Comparison of ENCODE assay signal across 18 cellular contexts in the genomic region with DNA sequence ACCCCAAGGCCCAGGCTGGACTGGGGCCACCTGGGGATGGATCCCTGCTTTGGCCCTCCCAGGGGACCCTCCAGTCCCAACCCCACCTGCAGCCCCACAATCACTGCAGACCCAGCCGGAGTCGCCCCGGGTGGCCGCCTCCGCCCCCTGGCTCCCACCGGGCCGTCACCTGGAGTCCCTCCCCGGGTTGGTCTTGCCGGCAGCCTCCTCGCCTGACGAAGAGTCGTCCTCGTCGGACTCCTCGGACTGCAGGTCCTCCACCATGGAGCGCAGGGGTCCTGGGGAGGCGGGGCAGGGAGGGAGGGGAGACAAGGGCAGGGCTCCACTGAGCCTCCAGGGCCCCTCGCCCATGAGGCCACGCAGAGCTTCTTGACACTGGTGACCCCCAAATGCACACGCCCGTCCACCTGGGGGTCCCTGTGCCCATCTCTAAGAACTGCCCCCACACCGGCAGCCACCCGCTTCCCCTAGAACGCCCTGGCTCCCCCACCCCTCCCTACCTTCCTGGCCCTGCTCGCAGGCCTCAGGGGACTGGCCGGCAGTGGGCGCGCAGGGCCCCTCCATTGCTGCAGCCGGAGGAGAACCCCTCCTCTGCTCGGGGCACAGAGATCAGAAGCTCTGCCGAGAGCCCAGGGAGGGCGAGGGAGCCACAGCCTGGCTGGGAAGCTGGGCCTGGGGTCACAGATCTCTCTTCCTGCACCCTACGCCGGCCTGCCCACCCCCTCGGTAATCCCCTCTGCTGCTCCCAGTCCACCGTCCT.
DNase-seq lines count a peak whose midpoint lies in the region; ATAC-seq and TF ChIP-seq lines count a peak whose summit lies in the region.
"Had no signal": no experiment of that assay in that cellular context is flagged by ENCODE, and none has a peak within 500 bp of the region (broad histone marks: within the 10 kb centered on the region; RNA-seq: fewer than 3 reads in every experiment).

No MANE protein-coding gene starts in this region.

- H3K27me3 ChIP-seq in A673 (replicated peaks; ENCODE audit: insufficient read depth, low read depth, low read length, poor library complexity) (no peaks in the 10 kb centered on the region), hepatocyte (no peaks in the 10 kb centered on the region), neuronal stem cell (ENCODE audit: control insufficient read depth in 3 of 3, insufficient read depth in 3 of 3, low read depth in 1 of 3, low read length in 3 of 3) (no peaks in the 10 kb centered on the region), colonic mucosa (no peaks in the 10 kb centered on the region)
- H3K27me3 ChIP-seq: MG63, tibial artery had no signal

- DNase-seq in A673 (ENCODE audit: low spot score): no peak
- DNase-seq in RWPE1 (ENCODE audit: low spot score): no peak
- DNase-seq in hepatocyte (ENCODE audit: low spot score): no peak
- no peak for DNase-seq in neuronal stem cell (ENCODE audit: low spot score)
- no peak for DNase-seq in activated T-helper 1 cell treated with anti-CD3 and anti-CD28 coated beads, Interleukin-12 subunit alpha, Interleukin-12 subunit beta, Interleukin-2, Interleukin-4 antibody, amounts not matched to agents 30 ng/mL and 10 ng/mL and 1 ng/mL, durations not matched to agents 14 hours and 24 hours and 36 hours (ENCODE audit: low spot score)
- no peak for DNase-seq in colonic mucosa
- DNase-seq in HFFc6: no peak
- DNase-seq: activated CD4-positive, CD25-positive, alpha-beta regulatory T cell treated with anti-CD3 and anti-CD28 coated beads, Interleukin-2, amount 50 U/mL, for 72 hours; activated CD8-positive, alpha-beta memory T cell treated with anti-CD3 and anti-CD28 coated beads, Interleukin-2, amount 50 U/mL, for 4 hours; GDM1; immature natural killer cell; MG63; stimulated activated CD4-positive, alpha-beta T cell treated with anti-CD3 and anti-CD28 coated beads, Interleukin-2, amount 100 ng/mL, for 24 hours had no signal

- WGBS in hepatocyte (ENCODE audit: low lambda C conversion rate, missing lambda C conversion rate): 66% methylated on average over 27 of the region's 36 CpGs
- WGBS in neuronal stem cell (ENCODE audit: extremely low coverage in 2 of 2, insufficient read length in 2 of 2, insufficient replicate concordance in 1 of 2), 2 donors: no CpG with 5 or more reads among the region's 36 CpGs

- H4K20me1 ChIP-seq in hepatocyte (ENCODE audit: insufficient read depth, poor library complexity, severe bottlenecking): no peaks in the 10 kb centered on the region

- H3K23ac ChIP-seq in neuronal stem cell (ENCODE audit: low read depth, low read length, poor library complexity): peak overlapping the region; percentile 60

- no peak for ATAC-seq in GM18907 (IDR thresholded peaks at IDR 0.05; ENCODE audit: unreplicated experiment)
- ATAC-seq: mucosa of descending colon had no signal

- peak overlapping the region; percentile 65 for H4K8ac ChIP-seq in neuronal stem cell (ENCODE audit: low read depth, low read length)

- H3K4me2 ChIP-seq in hepatocyte (peak overlapping the region; percentile 72), neuronal stem cell (ENCODE audit: insufficient read depth, low read length, poor library complexity, severe bottlenecking) (peak overlapping the region; percentile 57)

- peak overlapping the region; percentile 48 for H2BK120ac ChIP-seq in neuronal stem cell (ENCODE audit: low read depth, low read length)

- BruUV-seq in A673 (replicated peaks; lab: Mats Ljungman, UMichigan): no TSS peak

- peaks cover 3% of the 10 kb centered on the region for H3K79me2 ChIP-seq in hepatocyte

- CTCF ChIA-PET in A673 (lab: Charles Lee): interaction anchor here (0.6 kb wide), 1 partner anchor 141 kb away, joined by 3 read pairs; no protein-coding TSS in a partner anchor
- CTCF ChIA-PET in RWPE1 (lab: Yijun Ruan, JAX): no interaction called here

- H3K9me2 ChIP-seq in hepatocyte (replicated peaks; ENCODE audit: insufficient read depth): no peaks in the 10 kb centered on the region

- no peak overlapping the region for H3K27ac Mint-ChIP-seq in activated T-helper 1 cell treated with anti-CD3 and anti-CD28 coated beads, Interleukin-12 subunit alpha, Interleukin-12 subunit beta, Interleukin-2, Interleukin-4 antibody, amounts not matched to agents 30 ng/mL and 10 ng/mL and 1 ng/mL, durations not matched to agents 14 hours and 24 hours and 36 hours
- H3K27ac Mint-ChIP-seq in HFFc6: no peak overlapping the region
- H3K27ac Mint-ChIP-seq: activated naive CD4-positive, alpha-beta T cell treated with anti-CD3 and anti-CD28 coated beads, Interleukin-2, amount 50 U/mL, for 24 hours; immature natural killer cell had no signal

- peak overlapping the region; percentile 84 for H3K9ac ChIP-seq in neuronal stem cell (ENCODE audit: low read depth, low read length, poor library complexity)
- H3K9ac ChIP-seq in colonic mucosa (ENCODE audit: low read depth in 2 of 2, low read length in 2 of 2): no peak overlapping the region

- H3K14ac ChIP-seq in neuronal stem cell (ENCODE audit: low read length): peak overlapping the region; percentile 89

- H3K4me3 Mint-ChIP-seq in activated T-helper 1 cell treated with anti-CD3 and anti-CD28 coated beads, Interleukin-12 subunit alpha, Interleukin-12 subunit beta, Interleukin-2, Interleukin-4 antibody, amounts not matched to agents 30 ng/mL and 10 ng/mL and 1 ng/mL, durations not matched to agents 14 hours and 24 hours and 36 hours: no peak overlapping the region
- H3K4me3 Mint-ChIP-seq in HFFc6: no peak overlapping the region
- H3K4me3 Mint-ChIP-seq: activated naive CD4-positive, alpha-beta T cell treated with anti-CD3 and anti-CD28 coated beads, Interleukin-2, amount 50 U/mL, for 24 hours; immature natural killer cell had no signal

- H3K36me3 Mint-ChIP-seq in activated T-helper 1 cell treated with anti-CD3 and anti-CD28 coated beads, Interleukin-12 subunit alpha, Interleukin-12 subunit beta, Interleukin-2, Interleukin-4 antibody, amounts not matched to agents 30 ng/mL and 10 ng/mL and 1 ng/mL, durations not matched to agents 14 hours and 24 hours and 36 hours (ENCODE audit: low read depth): peaks cover 6% of the 10 kb centered on the region
- H3K36me3 Mint-ChIP-seq in HFFc6 (ENCODE audit: low read depth): no peaks in the 10 kb centered on the region
- H3K36me3 Mint-ChIP-seq: activated naive CD4-positive, alpha-beta T cell treated with anti-CD3 and anti-CD28 coated beads, Interleukin-2, amount 50 U/mL, for 24 hours had no signal

- H3K4me1 Mint-ChIP-seq in activated T-helper 1 cell treated with anti-CD3 and anti-CD28 coated beads, Interleukin-12 subunit alpha, Interleukin-12 subunit beta, Interleukin-2, Interleukin-4 antibody, amounts not matched to agents 30 ng/mL and 10 ng/mL and 1 ng/mL, durations not matched to agents 14 hours and 24 hours and 36 hours (ENCODE audit: low read depth): no peaks in the 10 kb centered on the region
- no peaks in the 10 kb centered on the region; the same call in 1 of the 2 replicates for H3K4me1 Mint-ChIP-seq in HFFc6 (ENCODE audit: low read depth)
- H3K4me1 Mint-ChIP-seq: activated naive CD4-positive, alpha-beta T cell treated with anti-CD3 and anti-CD28 coated beads, Interleukin-2, amount 50 U/mL, for 24 hours had no signal

- peak overlapping the region; percentile 80 for H3K18ac ChIP-seq in neuronal stem cell (ENCODE audit: low read length)

- H2AFZ ChIP-seq in hepatocyte (no peak overlapping the region), neuronal stem cell (ENCODE audit: low read length) (peak overlapping the region; percentile 31)

- no peaks in the 10 kb centered on the region for H3K27me3 Mint-ChIP-seq in activated T-helper 1 cell treated with anti-CD3 and anti-CD28 coated beads, Interleukin-12 subunit alpha, Interleukin-12 subunit beta, Interleukin-2, Interleukin-4 antibody, amounts not matched to agents 30 ng/mL and 10 ng/mL and 1 ng/mL, durations not matched to agents 14 hours and 24 hours and 36 hours (ENCODE audit: insufficient read depth)
- peaks cover 3% of the 10 kb centered on the region for H3K27me3 Mint-ChIP-seq in HFFc6 (ENCODE audit: insufficient read depth)
- H3K27me3 Mint-ChIP-seq: activated naive CD4-positive, alpha-beta T cell treated with anti-CD3 and anti-CD28 coated beads, Interleukin-2, amount 50 U/mL, for 24 hours had no signal

- peak overlapping the region; percentile 98 for H3K4ac ChIP-seq in neuronal stem cell (ENCODE audit: low read length)

- TF ChIP-seq CTCF in A673 (conservative IDR thresholded peaks at IDR 0.05; ENCODE audit: low read depth, low read length): no peak
- no peak for TF ChIP-seq CTCF in RWPE1 (conservative IDR thresholded peaks at IDR 0.05; ENCODE audit: low read depth)
- no peak for TF ChIP-seq CTCF in hepatocyte (IDR thresholded peaks at IDR 0.05; ENCODE audit: poor library complexity)
- TF ChIP-seq CTCF in colonic mucosa (IDR thresholded peaks at IDR 0.05): no peak
- TF ChIP-seq CTCF in HFFc6 (IDR thresholded peaks at IDR 0.05): no peak

- H3K9me3 Mint-ChIP-seq in activated T-helper 1 cell treated with anti-CD3 and anti-CD28 coated beads, Interleukin-12 subunit alpha, Interleukin-12 subunit beta, Interleukin-2, Interleukin-4 antibody, amounts not matched to agents 30 ng/mL and 10 ng/mL and 1 ng/mL, durations not matched to agents 14 hours and 24 hours and 36 hours: no peaks in the 10 kb centered on the region
- no peaks in the 10 kb centered on the region for H3K9me3 Mint-ChIP-seq in HFFc6
- H3K9me3 Mint-ChIP-seq: activated naive CD4-positive, alpha-beta T cell treated with anti-CD3 and anti-CD28 coated beads, Interleukin-2, amount 50 U/mL, for 24 hours; immature natural killer cell had no signal

- peak overlapping the region; percentile 98 for H2BK5ac ChIP-seq in neuronal stem cell (ENCODE audit: low read length)

- POLR2A ChIA-PET in A673 (lab: Charles Lee; ENCODE audit: low non-redundant PET) (no interaction called here), RWPE1 (lab: Yijun Ruan, JAX; ENCODE audit: low non-redundant PET) (no interaction called here)

- peak overlapping the region; percentile 100 for H2AK5ac ChIP-seq in neuronal stem cell (ENCODE audit: low read depth, low read length)

- peaks cover 28% of the 10 kb centered on the region for H3K79me1 ChIP-seq in neuronal stem cell (ENCODE audit: low read depth, low read length)

- H2BK12ac ChIP-seq in neuronal stem cell (ENCODE audit: low read length): peak overlapping the region; percentile 82

- H3K4me3 ChIP-seq in A673 (ENCODE audit: low read depth, low read length, poor library complexity, severe bottlenecking) (no peak overlapping the region), hepatocyte (no peak overlapping the region), neuronal stem cell (ENCODE audit: low read length in 2 of 2) (peak overlapping the region; percentile 44 to 71), colonic mucosa (no peak overlapping the region)
- H3K4me3 ChIP-seq: MG63, mucosa of descending colon, prostate gland, tibial artery had no signal

- peak overlapping the region; percentile 16 for H3K27ac ChIP-seq in A673 (ENCODE audit: low read depth, low read length, poor library complexity, severe bottlenecking)
- H3K27ac ChIP-seq in RWPE1: peak overlapping the region; percentile 91
- H3K27ac ChIP-seq in hepatocyte: peak overlapping the region; percentile 83
- H3K27ac ChIP-seq in neuronal stem cell (replicated peaks; ENCODE audit: low read length): peak overlapping the region; percentile 86
- no peak overlapping the region for H3K27ac ChIP-seq in colonic mucosa
- H3K27ac ChIP-seq: prostate gland, tibial artery had no signal

- H4K91ac ChIP-seq in neuronal stem cell (ENCODE audit: low read depth, low read length, poor library complexity): peak overlapping the region; percentile 95

- H3K36me3 ChIP-seq in A673 (ENCODE audit: insufficient read depth, low read length, poor library complexity, severe bottlenecking) (peaks cover 7% of the 10 kb centered on the region), hepatocyte (replicated peaks; ENCODE audit: insufficient read depth, low read depth) (no peaks in the 10 kb centered on the region), neuronal stem cell (replicated peaks in 1 of 2; ENCODE audit: control insufficient read depth in 2 of 2, insufficient read depth in 2 of 2, low read length in 2 of 2) (peaks cover 13 to 68% of the 10 kb centered on the region in 2 donors), colonic mucosa (no peaks in the 10 kb centered on the region)
- H3K36me3 ChIP-seq: MG63 had no signal

- H3K9me3 ChIP-seq in A673 (ENCODE audit: low read depth, low read length, poor library complexity, severe bottlenecking) (no peaks in the 10 kb centered on the region), hepatocyte (ENCODE audit: low read depth) (no peaks in the 10 kb centered on the region), neuronal stem cell (replicated peaks in 1 of 2; ENCODE audit: control insufficient read depth in 2 of 2, insufficient read depth in 1 of 2, low read depth in 1 of 2, low read length in 2 of 2) (no peaks in the 10 kb centered on the region), colonic mucosa (no peaks in the 10 kb centered on the region)
- H3K9me3 ChIP-seq: MG63, mucosa of descending colon, prostate gland, tibial artery had no signal

- H3K4me1 ChIP-seq in A673 (ENCODE audit: insufficient read depth, low read length, poor library complexity, severe bottlenecking) (peaks cover 16% of the 10 kb centered on the region), hepatocyte (ENCODE audit: insufficient read depth) (peaks cover 40% of the 10 kb centered on the region), neuronal stem cell (ENCODE audit: control insufficient read depth in 2 of 2, insufficient read depth in 1 of 2, low read depth in 1 of 2, low read length in 2 of 2) (peaks cover 27% of the 10 kb centered on the region in 2 donors), colonic mucosa (peaks cover 2% of the 10 kb centered on the region)
- H3K4me1 ChIP-seq: prostate gland had no signal

- intact Hi-C loops in A673 (cut with micrococcal nuclease; ENCODE audit: unreplicated experiment): no loop called here
- intact Hi-C loops in activated T-helper 1 cell treated with anti-CD3 and anti-CD28 coated beads, Interleukin-12 subunit alpha, Interleukin-12 subunit beta, Interleukin-2, Interleukin-4 antibody, amounts not matched to agents 30 ng/mL and 10 ng/mL and 1 ng/mL, durations not matched to agents 14 hours and 24 hours and 36 hours (cut with micrococcal nuclease): no loop called here
- intact Hi-C loops in colonic mucosa (cut with DNase I): no loop called here

- peak overlapping the region; percentile 93 for H2BK15ac ChIP-seq in neuronal stem cell (ENCODE audit: low read length)

Comparison
In these comparisons a context has a peak if more than half of its experiments do, and no peak if none do; other contexts are left out.
1. H3K4me3 ChIP-seq: peak in neuronal stem cell (2 of 2); none in A673 (single experiment), hepatocyte (single experiment) and colonic mucosa (single experiment).